Comparison of ENCODE assay signal across 15 cellular contexts in genomic region chr11:128803440-128803839, GRCh38.
DNase-seq lines count a peak whose midpoint lies in the region; ATAC-seq and TF ChIP-seq lines count a peak whose summit lies in the region.
"Had no signal": no experiment of that assay in that cellular context is flagged by ENCODE, and none has a peak within 500 bp of the region (broad histone marks: within the 10 kb centered on the region; RNA-seq: fewer than 3 reads in every experiment).

No MANE protein-coding gene starts in this region.

- BruUV-seq in mammary epithelial cell (replicated peaks; lab: Mats Ljungman, UMichigan): no TSS peak

- intact Hi-C loops in mammary epithelial cell (cut with micrococcal nuclease): no loop called here

- WGBS in mammary epithelial cell (ENCODE audit: low coverage, missing lambda C conversion rate): 35% methylated on average over 3 of the region's 3 CpGs

- H3K36me3 Mint-ChIP-seq in stimulated activated naive CD8-positive, alpha-beta T cell treated with anti-CD3 and anti-CD28 coated beads, Interleukin-15, Interleukin-2, amounts not matched to agents 100 ng/mL and 50 ng/mL, for 24 hours (ENCODE audit: low read depth): peaks cover 27% of the 10 kb centered on the region
- peaks cover 7% of the 10 kb centered on the region for H3K36me3 Mint-ChIP-seq in chondrocyte (ENCODE audit: low read depth)
- peaks cover 17% of the 10 kb centered on the region for H3K36me3 Mint-ChIP-seq in natural killer cell treated with Interleukin-12 subunit alpha and Interleukin-12 subunit beta and Interleukin-15 and Interleukin-18, amount 100 ng/mL, for 72 hours

- no peak overlapping the region for H3K4me2 ChIP-seq in mammary epithelial cell (ENCODE audit: insufficient read depth, low read depth, low read length)

- no peaks in the 10 kb centered on the region for H3K27me3 Mint-ChIP-seq in stimulated activated naive CD8-positive, alpha-beta T cell treated with anti-CD3 and anti-CD28 coated beads, Interleukin-15, Interleukin-2, amounts not matched to agents 100 ng/mL and 50 ng/mL, for 24 hours
- H3K27me3 Mint-ChIP-seq in chondrocyte (ENCODE audit: low read depth): no peaks in the 10 kb centered on the region
- H3K27me3 Mint-ChIP-seq in natural killer cell treated with Interleukin-12 subunit alpha and Interleukin-12 subunit beta and Interleukin-15 and Interleukin-18, amount 100 ng/mL, for 72 hours: no peaks in the 10 kb centered on the region
- H3K27me3 Mint-ChIP-seq: activated CD8-positive, alpha-beta memory T cell treated with anti-CD3 and anti-CD28 coated beads, Interleukin-2, amount 10 ng/mL, durations not matched to agents 7 days and 5 days had no signal

- TF ChIP-seq CTCF in chondrocyte (IDR thresholded peaks at IDR 0.05): no peak
- TF ChIP-seq CTCF in mammary epithelial cell (conservative IDR thresholded peaks at IDR 0.05 in 1 of 2, IDR thresholded peaks at IDR 0.05 in 1 of 2; ENCODE audit: extremely low read depth in 1 of 2, insufficient read depth in 1 of 2, low read depth in 1 of 2, low read length in 2 of 2): no peak

- no peak for DNase-seq in stimulated activated naive CD8-positive, alpha-beta T cell treated with anti-CD3 and anti-CD28 coated beads, Interleukin-15, Interleukin-2, amounts not matched to agents 100 U/mL and 50 U/mL, for 24 hours
- no peak for DNase-seq in chondrocyte (ENCODE audit: low spot score)
- DNase-seq in natural killer cell treated with Interleukin-12 subunit alpha and Interleukin-12 subunit beta and Interleukin-15 and Interleukin-18, amount 100 ng/mL, for 72 hours (ENCODE audit: low spot score): no peak
- DNase-seq in NCI-H1105 (lab: John Stamatoyannopoulos, UW): no peak
- no peak for DNase-seq in mammary epithelial cell
- no peak for DNase-seq in NCI-H128 (lab: John Stamatoyannopoulos, UW; ENCODE audit: unreplicated experiment)
- DNase-seq: activated CD8-positive, alpha-beta memory T cell treated with anti-CD3 and anti-CD28 coated beads, Interleukin-2, amount 10 ng/mL, durations not matched to agents 7 days and 5 days; effector CD8-positive, alpha-beta T cell; HCEC 1CT; hypothalamus; Karpas-422 had no signal

- H3K27ac ChIP-seq in mammary epithelial cell (ENCODE audit: insufficient read depth, low read depth, low read length): no peak overlapping the region
- H3K27ac ChIP-seq: cardiac muscle cell, prostate gland had no signal

- no peaks in the 10 kb centered on the region for H3K36me3 ChIP-seq in mammary epithelial cell (ENCODE audit: insufficient read depth, low read length)
- H3K36me3 ChIP-seq: cardiac muscle cell, prostate gland had no signal

- H3K9ac ChIP-seq in mammary epithelial cell (ENCODE audit: insufficient read depth, low read length): no peak overlapping the region

- H3K4me1 Mint-ChIP-seq in stimulated activated naive CD8-positive, alpha-beta T cell treated with anti-CD3 and anti-CD28 coated beads, Interleukin-15, Interleukin-2, amounts not matched to agents 100 ng/mL and 50 ng/mL, for 24 hours (ENCODE audit: low read depth): peaks cover 34% of the 10 kb centered on the region
- peaks cover 48% of the 10 kb centered on the region for H3K4me1 Mint-ChIP-seq in chondrocyte (ENCODE audit: low read depth)
- H3K4me1 Mint-ChIP-seq in natural killer cell treated with Interleukin-12 subunit alpha and Interleukin-12 subunit beta and Interleukin-15 and Interleukin-18, amount 100 ng/mL, for 72 hours (ENCODE audit: low read depth in 2 of 2): peaks cover 58 to 63% of the 10 kb centered on the region in 2 donors

- no peaks in the 10 kb centered on the region for H3K79me2 ChIP-seq in mammary epithelial cell (ENCODE audit: insufficient read depth, low read length)

- dilution Hi-C loops in mammary epithelial cell (cut with HindIII; ENCODE audit: low sequenced_read_pairs): no loop called here

- CTCF ChIA-PET in mammary epithelial cell (lab: Charles Lee; ENCODE audit: low non-redundant PET): interaction anchor here (0.6 kb wide), 1 partner anchor 671 kb away, joined by 3 read pairs; no protein-coding TSS in a partner anchor

- in situ Hi-C loops in mammary epithelial cell (cut with MboI; ENCODE audit: low sequenced_read_pairs in 2 of 2): no loop called here

- no peak for ATAC-seq in stimulated activated naive CD8-positive, alpha-beta T cell treated with anti-CD3 and anti-CD28 coated beads, Interleukin-15, Interleukin-2, amounts not matched to agents 100 U/mL and 50 U/mL, for 24 hours
- ATAC-seq in natural killer cell treated with Interleukin-12 subunit alpha and Interleukin-12 subunit beta and Interleukin-15 and Interleukin-18, amount 100 ng/mL, for 72 hours: peak in 1 of 2 donors; percentile 41
- no peak for ATAC-seq in HG02610 (IDR thresholded peaks at IDR 0.05; ENCODE audit: unreplicated experiment)
- ATAC-seq: activated CD8-positive, alpha-beta memory T cell treated with anti-CD3 and anti-CD28 coated beads, Interleukin-2, amount 10 ng/mL, durations not matched to agents 7 days and 5 days had no signal

- no peak overlapping the region for H2AFZ ChIP-seq in mammary epithelial cell (ENCODE audit: low read depth, low read length)

- no peaks in the 10 kb centered on the region for H3K9me3 Mint-ChIP-seq in stimulated activated naive CD8-positive, alpha-beta T cell treated with anti-CD3 and anti-CD28 coated beads, Interleukin-15, Interleukin-2, amounts not matched to agents 100 ng/mL and 50 ng/mL, for 24 hours
- H3K9me3 Mint-ChIP-seq in chondrocyte (ENCODE audit: low read depth): no peaks in the 10 kb centered on the region
- H3K9me3 Mint-ChIP-seq in natural killer cell treated with Interleukin-12 subunit alpha and Interleukin-12 subunit beta and Interleukin-15 and Interleukin-18, amount 100 ng/mL, for 72 hours: no peaks in the 10 kb centered on the region

- H3K4me1 ChIP-seq in mammary epithelial cell (ENCODE audit: insufficient read depth, low read length): peaks cover 7% of the 10 kb centered on the region
- H3K4me1 ChIP-seq: prostate gland had no signal

- no peak overlapping the region for H3K4me3 Mint-ChIP-seq in stimulated activated naive CD8-positive, alpha-beta T cell treated with anti-CD3 and anti-CD28 coated beads, Interleukin-15, Interleukin-2, amounts not matched to agents 100 ng/mL and 50 ng/mL, for 24 hours
- H3K4me3 Mint-ChIP-seq in chondrocyte (ENCODE audit: unreplicated experiment): no peak overlapping the region
- H3K4me3 Mint-ChIP-seq in natural killer cell treated with Interleukin-12 subunit alpha and Interleukin-12 subunit beta and Interleukin-15 and Interleukin-18, amount 100 ng/mL, for 72 hours: peak overlapping the region; percentile 37
- H3K4me3 Mint-ChIP-seq: activated CD8-positive, alpha-beta memory T cell treated with anti-CD3 and anti-CD28 coated beads, Interleukin-2, amount 10 ng/mL, durations not matched to agents 7 days and 5 days had no signal

- H4K20me1 ChIP-seq in mammary epithelial cell (ENCODE audit: insufficient read depth, low read length): no peaks in the 10 kb centered on the region

- H3K27me3 ChIP-seq in mammary epithelial cell (ENCODE audit: insufficient read depth, low read length): no peaks in the 10 kb centered on the region

- H3K27ac Mint-ChIP-seq in stimulated activated naive CD8-positive, alpha-beta T cell treated with anti-CD3 and anti-CD28 coated beads, Interleukin-15, Interleukin-2, amounts not matched to agents 100 ng/mL and 50 ng/mL, for 24 hours: peak overlapping the region; percentile 28
- peak overlapping the region; percentile 19 for H3K27ac Mint-ChIP-seq in chondrocyte (ENCODE audit: unreplicated experiment)
- peak overlapping the region; percentile 36 to 72 for H3K27ac Mint-ChIP-seq in natural killer cell treated with Interleukin-12 subunit alpha and Interleukin-12 subunit beta and Interleukin-15 and Interleukin-18, amount 100 ng/mL, for 72 hours
- H3K27ac Mint-ChIP-seq: activated CD8-positive, alpha-beta memory T cell treated with anti-CD3 and anti-CD28 coated beads, Interleukin-2, amount 10 ng/mL, durations not matched to agents 7 days and 5 days had no signal

- H3K4me3 ChIP-seq in mammary epithelial cell (replicated peaks in 1 of 3; ENCODE audit: insufficient read depth in 1 of 3, low read depth in 2 of 3, low read length in 3 of 3): no peak overlapping the region
- H3K4me3 ChIP-seq: cardiac muscle cell, prostate gland had no signal

- no peaks in the 10 kb centered on the region for H3K9me3 ChIP-seq in mammary epithelial cell (replicated peaks; ENCODE audit: insufficient read depth, low read length)
- H3K9me3 ChIP-seq: prostate gland had no signal
